In the genomic region with DNA sequence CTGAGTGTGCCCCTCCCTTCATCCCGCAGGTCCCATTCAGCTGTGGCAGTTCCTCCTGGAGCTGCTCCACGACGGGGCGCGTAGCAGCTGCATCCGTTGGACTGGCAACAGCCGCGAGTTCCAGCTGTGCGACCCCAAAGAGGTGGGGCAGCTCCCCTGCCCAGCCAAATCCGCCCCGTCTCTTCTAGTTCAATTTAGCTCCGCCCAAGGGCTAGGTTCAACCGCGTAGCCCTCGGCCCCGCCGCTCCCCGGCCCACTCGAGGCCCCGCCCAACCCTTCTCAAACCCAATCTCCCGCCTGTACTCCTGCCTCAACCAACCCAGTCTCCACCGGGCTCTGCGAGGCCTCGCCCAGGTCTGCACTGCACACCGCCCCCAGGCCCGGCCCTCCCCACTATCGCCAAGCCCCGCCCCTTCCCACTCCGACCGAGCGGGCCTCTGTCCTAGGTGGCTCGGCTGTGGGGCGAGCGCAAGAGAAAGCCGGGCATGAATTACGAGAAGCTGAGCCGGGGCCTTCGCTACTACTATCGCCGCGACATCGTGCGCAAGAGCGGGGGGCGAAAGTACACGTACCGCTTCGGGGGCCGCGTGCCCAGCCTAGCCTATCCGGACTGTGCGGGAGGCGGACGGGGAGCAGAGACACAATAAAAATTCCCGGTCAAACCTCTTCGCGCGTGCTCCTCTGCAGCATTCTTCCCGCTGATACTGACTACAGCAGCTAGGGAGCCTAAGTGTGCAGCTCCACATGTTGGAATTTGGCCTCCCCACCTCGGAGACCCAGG, we compare ENCODE assay signal across 1 cellular context.
TF ChIP-seq lines count a peak whose summit lies in the region.

No MANE protein-coding gene starts in this region.

TF ChIP-seq in HepG2, 621 proteins besides CTCF, POLR2A, EP300 and RAD21 (continued from another document and continues in another):
- TF ChIP-seq, protein P1, sequence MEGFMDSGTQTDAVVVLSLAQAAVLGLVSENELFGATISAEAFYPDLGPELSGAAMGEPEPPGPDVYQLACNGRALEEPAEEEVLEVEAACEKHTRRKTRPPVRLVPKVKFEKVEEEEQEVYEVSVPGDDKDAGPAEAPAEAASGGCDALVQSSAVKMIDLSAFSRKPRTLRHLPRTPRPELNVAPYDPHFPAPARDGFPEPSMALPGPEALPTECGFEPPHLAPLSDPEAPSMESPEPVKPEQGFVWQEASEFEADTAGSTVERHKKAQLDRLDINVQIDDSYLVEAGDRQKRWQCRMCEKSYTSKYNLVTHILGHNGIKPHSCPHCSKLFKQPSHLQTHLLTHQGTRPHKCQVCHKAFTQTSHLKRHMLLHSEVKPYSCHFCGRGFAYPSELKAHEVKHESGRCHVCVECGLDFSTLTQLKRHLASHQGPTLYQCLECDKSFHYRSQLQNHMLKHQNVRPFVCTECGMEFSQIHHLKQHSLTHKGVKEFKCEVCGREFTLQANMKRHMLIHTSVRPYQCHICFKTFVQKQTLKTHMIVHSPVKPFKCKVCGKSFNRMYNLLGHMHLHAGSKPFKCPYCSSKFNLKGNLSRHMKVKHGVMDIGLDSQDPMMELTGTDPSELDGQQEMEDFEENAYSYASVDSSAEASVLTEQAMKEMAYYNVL (CRISPR knock-in tag; IDR thresholded peaks at IDR 0.05; ENCODE audit: borderline replicate concordance): peak; percentile 86; the same call in 1 of the 2 replicates
- TF ChIP-seq AHR (CRISPR knock-in tag; IDR thresholded peaks at IDR 0.05) (no peak), MAZ (IDR thresholded peaks at IDR 0.05; ENCODE audit: borderline replicate concordance, low read depth, low read length) (no peak; the same call in 1 of the 2 replicates), MAZ (CRISPR knock-in tag; IDR thresholded peaks at IDR 0.05; ENCODE audit: low read depth) (peak; percentile 37; the same call in 1 of the 2 replicates), MEIS2 (CRISPR knock-in tag; IDR thresholded peaks at IDR 0.05) (peak; percentile 34; the same call in 1 of the 2 replicates), HIVEP1 (CRISPR knock-in tag; IDR thresholded peaks at IDR 0.05) (peak; percentile 33; the same call in 1 of the 2 replicates), HOXA3 (CRISPR knock-in tag; IDR thresholded peaks at IDR 0.05) (peak; percentile 11; the same call in 1 of the 2 replicates), PHF20 (CRISPR knock-in tag; IDR thresholded peaks at IDR 0.05) (peak; percentile 37; the same call in 1 of the 2 replicates), DR1 (CRISPR knock-in tag; IDR thresholded peaks at IDR 0.05) (peak; percentile 59; the same call in 1 of the 2 replicates), TGIF2 (CRISPR knock-in tag; IDR thresholded peaks at IDR 0.05) (0 out of 2 replicates have a peak, but pooled peaks have one; percentile 18), NCOA1 (CRISPR knock-in tag; IDR thresholded peaks at IDR 0.05) (peak; percentile 76), ZNF333 (CRISPR knock-in tag; IDR thresholded peaks at IDR 0.05; ENCODE audit: borderline replicate concordance) (0 out of 2 replicates have a peak, but pooled peaks have one; percentile 62), TBX2 (CRISPR knock-in tag; IDR thresholded peaks at IDR 0.05; ENCODE audit: borderline replicate concordance) (0 out of 2 replicates have a peak, but pooled peaks have one; percentile 10), SALL2 (CRISPR knock-in tag; IDR thresholded peaks at IDR 0.05) (peak; percentile 52; the same call in 1 of the 2 replicates), ZNF343 (CRISPR knock-in tag; IDR thresholded peaks at IDR 0.05) (peak; percentile 69; the same call in 1 of the 2 replicates), HNRNPLL (IDR thresholded peaks at IDR 0.05; ENCODE audit: low read depth, low read length, poor library complexity, severe bottlenecking) (peak; percentile 49), TEAD3 (CRISPR knock-in tag; optimal IDR thresholded peaks at IDR 0.05; ENCODE audit: borderline replicate concordance) (peak; percentile 32), TCF12 (IDR thresholded peaks at IDR 0.05) (no peak), TCF12 (CRISPR knock-in tag; IDR thresholded peaks at IDR 0.05) (peak; percentile 56; the same call in 1 of the 2 replicates), ZNF510 (CRISPR knock-in tag; IDR thresholded peaks at IDR 0.05; ENCODE audit: low read depth) (0 out of 2 replicates have a peak, but pooled peaks have one; percentile 55), ZNF777 (CRISPR knock-in tag; IDR thresholded peaks at IDR 0.05) (peak; percentile 91), ARNT (IDR thresholded peaks at IDR 0.05) (no peak), DMAP1 (CRISPR knock-in tag; IDR thresholded peaks at IDR 0.05) (peak; percentile 65), HNF4G (IDR thresholded peaks at IDR 0.05; ENCODE audit: borderline replicate concordance, low read depth, low read length) (peak; percentile 5; the same call in 1 of the 2 replicates), HNF4G (CRISPR knock-in tag; IDR thresholded peaks at IDR 0.05; ENCODE audit: borderline replicate concordance, low read depth) (0 out of 2 replicates have a peak, but pooled peaks have one; percentile 14), ZMAT3 (CRISPR knock-in tag; conservative IDR thresholded peaks at IDR 0.05) (0 out of 2 replicates have a peak, but pooled peaks have one; percentile 15), TBX3 (IDR thresholded peaks at IDR 0.05; ENCODE audit: borderline replicate concordance) (no peak), ISX (CRISPR knock-in tag; conservative IDR thresholded peaks at IDR 0.05) (0 out of 2 replicates have a peak, but pooled peaks have one; percentile 27), HDAC1 (CRISPR knock-in tag; IDR thresholded peaks at IDR 0.05) (peak; percentile 69), HMG20B (CRISPR knock-in tag; conservative IDR thresholded peaks at IDR 0.05) (no peak), POLR2AphosphoS5 (IDR thresholded peaks at IDR 0.05; ENCODE audit: low read depth, low read length) (0 out of 2 replicates have a peak, but pooled peaks have one; percentile 20), ZNF317 (CRISPR knock-in tag; IDR thresholded peaks at IDR 0.05) (peak; percentile 70; the same call in 1 of the 2 replicates), ZFY (CRISPR knock-in tag; IDR thresholded peaks at IDR 0.05) (peak; percentile 72), SRSF1 (optimal IDR thresholded peaks at IDR 0.05; ENCODE audit: low read depth, low read length) (no peak), ZNF160 (CRISPR knock-in tag; IDR thresholded peaks at IDR 0.05) (peak; percentile 20; the same call in 1 of the 2 replicates), SP4 (CRISPR knock-in tag; IDR thresholded peaks at IDR 0.05) (peak; percentile 78), ZNF121 (CRISPR knock-in tag; IDR thresholded peaks at IDR 0.05) (peak; percentile 52; the same call in 1 of the 2 replicates), HNRNPK (IDR thresholded peaks at IDR 0.05; ENCODE audit: low read depth, low read length, poor library complexity, severe bottlenecking) (no peak), TAF15 (IDR thresholded peaks at IDR 0.05; ENCODE audit: low read depth, low read length, poor library complexity, severe bottlenecking) (no peak), ZNF292 (CRISPR knock-in tag; IDR thresholded peaks at IDR 0.05; ENCODE audit: borderline replicate concordance, low read depth) (no peak), ZNF230 (CRISPR knock-in tag; IDR thresholded peaks at IDR 0.05) (no peak)
- TF ChIP-seq, protein P2, sequence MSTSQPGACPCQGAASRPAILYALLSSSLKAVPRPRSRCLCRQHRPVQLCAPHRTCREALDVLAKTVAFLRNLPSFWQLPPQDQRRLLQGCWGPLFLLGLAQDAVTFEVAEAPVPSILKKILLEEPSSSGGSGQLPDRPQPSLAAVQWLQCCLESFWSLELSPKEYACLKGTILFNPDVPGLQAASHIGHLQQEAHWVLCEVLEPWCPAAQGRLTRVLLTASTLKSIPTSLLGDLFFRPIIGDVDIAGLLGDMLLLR (CRISPR knock-in tag; IDR thresholded peaks at IDR 0.05): peak; percentile 48; the same call in 1 of the 2 replicates
- TF ChIP-seq, protein P3, sequence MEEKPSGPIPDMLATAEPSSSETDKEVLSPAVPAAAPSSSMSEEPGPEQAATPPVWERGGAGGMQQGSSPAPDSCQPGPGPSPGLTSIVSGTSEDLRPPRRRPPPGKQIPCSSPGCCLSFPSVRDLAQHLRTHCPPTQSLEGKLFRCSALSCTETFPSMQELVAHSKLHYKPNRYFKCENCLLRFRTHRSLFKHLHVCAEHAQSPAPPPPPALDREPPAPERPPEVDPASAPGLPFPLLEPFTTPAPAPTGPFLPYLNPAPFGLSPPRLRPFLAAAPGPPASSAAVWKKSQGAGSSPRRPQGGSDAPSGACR (CRISPR knock-in tag; IDR thresholded peaks at IDR 0.05): peak; percentile 47; the same call in 1 of the 2 replicates
- TF ChIP-seq, protein P4, sequence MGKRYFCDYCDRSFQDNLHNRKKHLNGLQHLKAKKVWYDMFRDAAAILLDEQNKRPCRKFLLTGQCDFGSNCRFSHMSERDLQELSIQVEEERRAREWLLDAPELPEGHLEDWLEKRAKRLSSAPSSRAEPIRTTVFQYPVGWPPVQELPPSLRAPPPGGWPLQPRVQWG (CRISPR knock-in tag; IDR thresholded peaks at IDR 0.05; ENCODE audit: borderline replicate concordance, low read depth): no peak
- TF ChIP-seq, protein P5, sequence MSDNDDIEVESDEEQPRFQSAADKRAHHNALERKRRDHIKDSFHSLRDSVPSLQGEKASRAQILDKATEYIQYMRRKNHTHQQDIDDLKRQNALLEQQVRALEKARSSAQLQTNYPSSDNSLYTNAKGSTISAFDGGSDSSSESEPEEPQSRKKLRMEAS (IDR thresholded peaks at IDR 0.05): peak; percentile 53
- TF ChIP-seq, protein P6, sequence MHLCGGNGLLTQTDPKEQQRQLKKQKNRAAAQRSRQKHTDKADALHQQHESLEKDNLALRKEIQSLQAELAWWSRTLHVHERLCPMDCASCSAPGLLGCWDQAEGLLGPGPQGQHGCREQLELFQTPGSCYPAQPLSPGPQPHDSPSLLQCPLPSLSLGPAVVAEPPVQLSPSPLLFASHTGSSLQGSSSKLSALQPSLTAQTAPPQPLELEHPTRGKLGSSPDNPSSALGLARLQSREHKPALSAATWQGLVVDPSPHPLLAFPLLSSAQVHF (CRISPR knock-in tag; IDR thresholded peaks at IDR 0.05): 0 out of 2 replicates have a peak, but pooled peaks have one; percentile 33
- TF ChIP-seq, protein P7, sequence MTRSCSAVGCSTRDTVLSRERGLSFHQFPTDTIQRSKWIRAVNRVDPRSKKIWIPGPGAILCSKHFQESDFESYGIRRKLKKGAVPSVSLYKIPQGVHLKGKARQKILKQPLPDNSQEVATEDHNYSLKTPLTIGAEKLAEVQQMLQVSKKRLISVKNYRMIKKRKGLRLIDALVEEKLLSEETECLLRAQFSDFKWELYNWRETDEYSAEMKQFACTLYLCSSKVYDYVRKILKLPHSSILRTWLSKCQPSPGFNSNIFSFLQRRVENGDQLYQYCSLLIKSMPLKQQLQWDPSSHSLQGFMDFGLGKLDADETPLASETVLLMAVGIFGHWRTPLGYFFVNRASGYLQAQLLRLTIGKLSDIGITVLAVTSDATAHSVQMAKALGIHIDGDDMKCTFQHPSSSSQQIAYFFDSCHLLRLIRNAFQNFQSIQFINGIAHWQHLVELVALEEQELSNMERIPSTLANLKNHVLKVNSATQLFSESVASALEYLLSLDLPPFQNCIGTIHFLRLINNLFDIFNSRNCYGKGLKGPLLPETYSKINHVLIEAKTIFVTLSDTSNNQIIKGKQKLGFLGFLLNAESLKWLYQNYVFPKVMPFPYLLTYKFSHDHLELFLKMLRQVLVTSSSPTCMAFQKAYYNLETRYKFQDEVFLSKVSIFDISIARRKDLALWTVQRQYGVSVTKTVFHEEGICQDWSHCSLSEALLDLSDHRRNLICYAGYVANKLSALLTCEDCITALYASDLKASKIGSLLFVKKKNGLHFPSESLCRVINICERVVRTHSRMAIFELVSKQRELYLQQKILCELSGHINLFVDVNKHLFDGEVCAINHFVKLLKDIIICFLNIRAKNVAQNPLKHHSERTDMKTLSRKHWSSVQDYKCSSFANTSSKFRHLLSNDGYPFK (CRISPR knock-in tag; IDR thresholded peaks at IDR 0.05; ENCODE audit: borderline replicate concordance): no peak
- TF ChIP-seq, protein P8, sequence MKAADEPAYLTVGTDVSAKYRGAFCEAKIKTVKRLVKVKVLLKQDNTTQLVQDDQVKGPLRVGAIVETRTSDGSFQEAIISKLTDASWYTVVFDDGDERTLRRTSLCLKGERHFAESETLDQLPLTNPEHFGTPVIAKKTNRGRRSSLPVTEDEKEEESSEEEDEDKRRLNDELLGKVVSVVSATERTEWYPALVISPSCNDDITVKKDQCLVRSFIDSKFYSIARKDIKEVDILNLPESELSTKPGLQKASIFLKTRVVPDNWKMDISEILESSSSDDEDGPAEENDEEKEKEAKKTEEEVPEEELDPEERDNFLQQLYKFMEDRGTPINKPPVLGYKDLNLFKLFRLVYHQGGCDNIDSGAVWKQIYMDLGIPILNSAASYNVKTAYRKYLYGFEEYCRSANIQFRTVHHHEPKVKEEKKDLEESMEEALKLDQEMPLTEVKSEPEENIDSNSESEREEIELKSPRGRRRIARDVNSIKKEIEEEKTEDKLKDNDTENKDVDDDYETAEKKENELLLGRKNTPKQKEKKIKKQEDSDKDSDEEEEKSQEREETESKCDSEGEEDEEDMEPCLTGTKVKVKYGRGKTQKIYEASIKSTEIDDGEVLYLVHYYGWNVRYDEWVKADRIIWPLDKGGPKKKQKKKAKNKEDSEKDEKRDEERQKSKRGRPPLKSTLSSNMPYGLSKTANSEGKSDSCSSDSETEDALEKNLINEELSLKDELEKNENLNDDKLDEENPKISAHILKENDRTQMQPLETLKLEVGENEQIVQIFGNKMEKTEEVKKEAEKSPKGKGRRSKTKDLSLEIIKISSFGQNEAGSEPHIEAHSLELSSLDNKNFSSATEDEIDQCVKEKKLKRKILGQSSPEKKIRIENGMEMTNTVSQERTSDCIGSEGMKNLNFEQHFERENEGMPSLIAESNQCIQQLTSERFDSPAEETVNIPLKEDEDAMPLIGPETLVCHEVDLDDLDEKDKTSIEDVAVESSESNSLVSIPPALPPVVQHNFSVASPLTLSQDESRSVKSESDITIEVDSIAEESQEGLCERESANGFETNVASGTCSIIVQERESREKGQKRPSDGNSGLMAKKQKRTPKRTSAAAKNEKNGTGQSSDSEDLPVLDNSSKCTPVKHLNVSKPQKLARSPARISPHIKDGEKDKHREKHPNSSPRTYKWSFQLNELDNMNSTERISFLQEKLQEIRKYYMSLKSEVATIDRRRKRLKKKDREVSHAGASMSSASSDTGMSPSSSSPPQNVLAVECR (CRISPR knock-in tag; IDR thresholded peaks at IDR 0.05; ENCODE audit: borderline replicate concordance): peak; percentile 78
- TF ChIP-seq, protein P9, sequence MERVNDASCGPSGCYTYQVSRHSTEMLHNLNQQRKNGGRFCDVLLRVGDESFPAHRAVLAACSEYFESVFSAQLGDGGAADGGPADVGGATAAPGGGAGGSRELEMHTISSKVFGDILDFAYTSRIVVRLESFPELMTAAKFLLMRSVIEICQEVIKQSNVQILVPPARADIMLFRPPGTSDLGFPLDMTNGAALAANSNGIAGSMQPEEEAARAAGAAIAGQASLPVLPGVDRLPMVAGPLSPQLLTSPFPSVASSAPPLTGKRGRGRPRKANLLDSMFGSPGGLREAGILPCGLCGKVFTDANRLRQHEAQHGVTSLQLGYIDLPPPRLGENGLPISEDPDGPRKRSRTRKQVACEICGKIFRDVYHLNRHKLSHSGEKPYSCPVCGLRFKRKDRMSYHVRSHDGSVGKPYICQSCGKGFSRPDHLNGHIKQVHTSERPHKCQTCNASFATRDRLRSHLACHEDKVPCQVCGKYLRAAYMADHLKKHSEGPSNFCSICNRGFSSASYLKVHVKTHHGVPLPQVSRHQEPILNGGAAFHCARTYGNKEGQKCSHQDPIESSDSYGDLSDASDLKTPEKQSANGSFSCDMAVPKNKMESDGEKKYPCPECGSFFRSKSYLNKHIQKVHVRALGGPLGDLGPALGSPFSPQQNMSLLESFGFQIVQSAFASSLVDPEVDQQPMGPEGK (CRISPR knock-in tag; IDR thresholded peaks at IDR 0.05): peak; percentile 82
